In genomic region chr17:34517406-34517805, GRCh38 we compare ENCODE assay signal across 19 cellular contexts.
"Had no signal": no experiment of that assay in that cellular context is flagged by ENCODE, and none has a peak within 500 bp of the region (broad histone marks: within the 10 kb centered on the region; RNA-seq: fewer than 3 reads in every experiment).

No MANE protein-coding gene starts in this region.

- DNase-seq: colonic mucosa; cortex of kidney; dermis blood vessel endothelial cell; dorsolateral prefrontal cortex; effector CD4-positive, alpha-beta T cell; effector CD8-positive, alpha-beta T cell; effector memory CD4-positive, alpha-beta T cell; effector memory CD8-positive, alpha-beta T cell; endodermal cell; erythroblast; esophagus squamous epithelium; foreskin fibroblast; foreskin keratinocyte; foreskin melanocyte; gastrocnemius medialis; glutamatergic neuron; head of caudate nucleus; heart left ventricle; heart right ventricle had no signal
